In genomic region chr1:177023710-177024109, GRCh38 we compare ENCODE assay signal across 17 cellular contexts.
A peak's percentile ranks its signal among the peaks of the same experiment; 100 is the strongest.
DNase-seq lines count a peak whose midpoint lies in the region; ATAC-seq and TF ChIP-seq lines count a peak whose summit lies in the region.
"Had no signal": no experiment of that assay in that cellular context is flagged by ENCODE, and none has a peak within 500 bp of the region (broad histone marks: within the 10 kb centered on the region; RNA-seq: fewer than 3 reads in every experiment).

No MANE protein-coding gene starts in this region.

- no peak for ATAC-seq in HG02981 (IDR thresholded peaks at IDR 0.05; ENCODE audit: unreplicated experiment)
- ATAC-seq: Right ventricle myocardium inferior, T-helper 17 cell had no signal

- no peak overlapping the region for H2AFZ ChIP-seq in OCI-LY7 (ENCODE audit: low read length)

- no peaks in the 10 kb centered on the region for H3K9me2 ChIP-seq in OCI-LY7 (ENCODE audit: insufficient read depth, low read length)

- no peaks in the 10 kb centered on the region for H3K4me1 ChIP-seq in BE2C
- no peaks in the 10 kb centered on the region for H3K4me1 ChIP-seq in OCI-LY7 (ENCODE audit: insufficient read depth, low read length, poor library complexity, severe bottlenecking)
- H3K4me1 ChIP-seq: BLaER1 treated with 17β-estradiol and CSF1 and Interleukin-3, amounts not matched to agents 10 nM and 100 nM had no signal

- intact Hi-C loops in dorsolateral prefrontal cortex (cut with DNase I) (no loop called here), OCI-LY7 (cut with micrococcal nuclease; ENCODE audit: unreplicated experiment) (no loop called here)

- DNase-seq in BE2C (peak; percentile 9), COR-L47 (lab: John Stamatoyannopoulos, UW) (peak; percentile 3), NCI-H1105 treated with DMSO at 0.1 percent for 48 hours (lab: John Stamatoyannopoulos, UW) (peak; percentile 59), dorsolateral prefrontal cortex (no peak), NCI-H1417 (lab: John Stamatoyannopoulos, UW) (no peak), OCI-LY7 (ENCODE audit: low spot score) (no peak)
- DNase-seq: CD4-positive, alpha-beta memory T cell; DMS153; GF-D8; Karpas-422; NCI-H510A treated with DMSO at 0.1 percent for 48 hours; NCI-H748 treated with DMSO at 0.1 percent for 48 hours; SW 1271; T-helper 17 cell had no signal

- H3K4me2 ChIP-seq in OCI-LY7 (ENCODE audit: low read length) = no peak overlapping the region
- H3K4me2 ChIP-seq: BLaER1 treated with 17β-estradiol and CSF1 and Interleukin-3, amounts not matched to agents 10 nM and 100 nM had no signal

- CTCF ChIA-PET in OCI-LY7 (lab: Charles Lee; ENCODE audit: unreplicated experiment) = no interaction called here

- BruUV-seq in OCI-LY7 (replicated peaks; lab: Mats Ljungman, UMichigan) = no TSS peak

- H3K27ac ChIP-seq in dorsolateral prefrontal cortex (peak overlapping the region in 32 of 59 donors; percentile 5 to 68 (median 40)), OCI-LY7 (ENCODE audit: low read depth, low read length, poor library complexity, severe bottlenecking) (no peak overlapping the region)
- H3K27ac ChIP-seq: BLaER1 treated with 17β-estradiol and CSF1 and Interleukin-3, amounts not matched to agents 10 nM and 100 nM had no signal

- H3K27me3 ChIP-seq in BE2C (no peaks in the 10 kb centered on the region), dorsolateral prefrontal cortex (no peaks in the 10 kb centered on the region)
- H3K27me3 ChIP-seq: BLaER1 treated with 17β-estradiol and CSF1 and Interleukin-3, amounts not matched to agents 10 nM and 100 nM had no signal

- POLR2A ChIA-PET in OCI-LY7 (lab: Charles Lee) = no interaction called here

- no peaks in the 10 kb centered on the region; the same call in 1 of the 2 replicates for H3K9me3 ChIP-seq in BE2C
- no peaks in the 10 kb centered on the region for H3K9me3 ChIP-seq in OCI-LY7 (ENCODE audit: low read length)
- H3K9me3 ChIP-seq: BLaER1 treated with 17β-estradiol and CSF1 and Interleukin-3, amounts not matched to agents 10 nM and 100 nM had no signal

- no peaks in the 10 kb centered on the region for H3K79me2 ChIP-seq in OCI-LY7 (ENCODE audit: insufficient read depth, low read depth, low read length)

- no peaks in the 10 kb centered on the region for H4K20me1 ChIP-seq in OCI-LY7 (ENCODE audit: insufficient read depth, low read length)
- H4K20me1 ChIP-seq: BLaER1 treated with 17β-estradiol and CSF1 and Interleukin-3, amounts not matched to agents 10 nM and 100 nM had no signal

- no peak for TF ChIP-seq CTCF in BE2C (IDR thresholded peaks at IDR 0.05; ENCODE audit: low read depth, low read length)
- TF ChIP-seq CTCF in dorsolateral prefrontal cortex (IDR thresholded peaks at IDR 0.05 in 54 of 56, conservative IDR thresholded peaks at IDR 0.05 in 2 of 56; ENCODE audit: low read depth in 1 of 56, partially characterized antibody in 56 of 56) = no peak
- TF ChIP-seq CTCF in OCI-LY7 (conservative IDR thresholded peaks at IDR 0.05; ENCODE audit: low read length) = no peak

- H3K36me3 ChIP-seq in BE2C (no peaks in the 10 kb centered on the region), OCI-LY7 (ENCODE audit: insufficient read depth, low read length) (no peaks in the 10 kb centered on the region)
- H3K36me3 ChIP-seq: BLaER1 treated with 17β-estradiol and CSF1 and Interleukin-3, amounts not matched to agents 10 nM and 100 nM had no signal

- H3K4me3 ChIP-seq in BE2C (ENCODE audit: low read depth, low read length) (no peak overlapping the region), dorsolateral prefrontal cortex (no peak overlapping the region), OCI-LY7 (ENCODE audit: low read depth, low read length, poor library complexity, severe bottlenecking) (no peak overlapping the region)
- H3K4me3 ChIP-seq: BLaER1 treated with 17β-estradiol and CSF1 and Interleukin-3, amounts not matched to agents 10 nM and 100 nM had no signal

Comparison
In these comparisons a context has a peak if more than half of its experiments do, and no peak if none do; other contexts are left out.
1. DNase-seq: peak in BE2C (single experiment), COR-L47 (single experiment) and NCI-H1105 treated with DMSO at 0.1 percent for 48 hours (single experiment); none in dorsolateral prefrontal cortex (0 of 10), NCI-H1417 (0 of 3) and OCI-LY7 (single experiment).